In genomic region chr16:69424053-69424934, GRCh38 we compare ENCODE assay signal across 8 cellular contexts. TPM values are rescaled to one million over a fixed set of nuclear protein-coding genes. Genes with fewer than 3 reads are reported as not detected.
A peak's percentile ranks its signal among the peaks of the same experiment; 100 is the strongest.
DNase-seq lines count a peak whose midpoint lies in the region; ATAC-seq and TF ChIP-seq lines count a peak whose summit lies in the region.

CYB5B (plus strand) TSS chr16:69424619; CDS start chr16:69424684, 65 bp downstream.

- DNase-seq in Calu3 (peak; percentile 95), endothelial cell (ENCODE audit: low spot score) (peak; percentile 85), mesothelial cell of epicardium (ENCODE audit: low spot score in 2 of 2, unreplicated experiment in 2 of 2) (peak; percentile 66 to 87)
- DNase-seq in activated CD8-positive, alpha-beta memory T cell treated with anti-CD3 and anti-CD28 coated beads, Interleukin-2, amount 50 U/mL, for 4 hours = peak; percentile 93
- peak; percentile 91 to 92 for DNase-seq in stimulated activated CD8-positive, alpha-beta memory T cell treated with anti-CD3 and anti-CD28 coated beads, Interleukin-15, amount 100 ng/mL, for 48 hours (ENCODE audit: low read depth in 2 of 2)

- H3K9me2 ChIP-seq in OCI-LY1 (ENCODE audit: low read depth, low read length) = no peaks in the 10 kb centered on the region

- H3K4me1 ChIP-seq in HUES64 (ENCODE audit: insufficient read depth, low read length) = peaks cover 7% of the 10 kb centered on the region
- peaks cover 19% of the 10 kb centered on the region for H3K4me1 ChIP-seq in OCI-LY1 (ENCODE audit: insufficient read depth, low read length, severe bottlenecking)

- H3F3A ChIP-seq in OCI-LY1 (ENCODE audit: insufficient read depth, low read length) = no peaks in the 10 kb centered on the region

- peak within 1 kb of the TSS; percentile 69 for H2AFZ ChIP-seq in OCI-LY1 (ENCODE audit: low read length)

- no peaks in the 10 kb centered on the region for H3K27me3 ChIP-seq in HUES64 (ENCODE audit: insufficient read depth, low read length)
- no peaks in the 10 kb centered on the region for H3K27me3 ChIP-seq in OCI-LY1 (ENCODE audit: insufficient read depth, low read length)

- BruUV-seq in Calu3 (replicated peaks; lab: Mats Ljungman, UMichigan) = no TSS peak

- H3K79me2 ChIP-seq in OCI-LY1 (ENCODE audit: insufficient read depth, low read length) = peaks cover 20% of the 10 kb centered on the region

- H3K27ac Mint-ChIP-seq in Calu3 (ENCODE audit: unreplicated experiment) (peak within 1 kb of the TSS; percentile 97), endothelial cell (ENCODE audit: unreplicated experiment) (peak within 1 kb of the TSS; percentile 100), mesothelial cell of epicardium (peak within 1 kb of the TSS; percentile 98)

- peaks cover 7% of the 10 kb centered on the region for H3K9me3 Mint-ChIP-seq in Calu3 (ENCODE audit: low read depth, unreplicated experiment)
- no peaks in the 10 kb centered on the region for H3K9me3 Mint-ChIP-seq in endothelial cell (ENCODE audit: unreplicated experiment)
- H3K9me3 Mint-ChIP-seq in mesothelial cell of epicardium = peaks cover 7% of the 10 kb centered on the region

- peak within 1 kb of the TSS; percentile 91 for H3K4me3 Mint-ChIP-seq in Calu3 (ENCODE audit: low read depth, unreplicated experiment)
- peak within 1 kb of the TSS; percentile 100 for H3K4me3 Mint-ChIP-seq in endothelial cell (ENCODE audit: unreplicated experiment)
- peak within 1 kb of the TSS; percentile 97 for H3K4me3 Mint-ChIP-seq in mesothelial cell of epicardium

- H3K36me3 ChIP-seq in HUES64 (ENCODE audit: insufficient read depth, low read length) = peaks cover 25% of the 10 kb centered on the region
- H3K36me3 ChIP-seq in OCI-LY1 (ENCODE audit: insufficient read depth, low read length) = peaks cover 27% of the 10 kb centered on the region

- H3K4me3 ChIP-seq in HUES64 (ENCODE audit: low read length) (peak within 1 kb of the TSS; percentile 79), OCI-LY1 (ENCODE audit: low read depth, low read length, poor library complexity, severe bottlenecking) (peak within 1 kb of the TSS; percentile 98)

- CTCF ChIA-PET in Calu3 (lab: Charles Lee) = interaction anchor here (1.3 kb wide), 1 partner anchor 26 kb away, joined by 4 read pairs; no protein-coding TSS in a partner anchor

- no peak for TF ChIP-seq CTCF in Calu3 (IDR thresholded peaks at IDR 0.05; ENCODE audit: unreplicated experiment)
- no peak for TF ChIP-seq CTCF in OCI-LY1 (IDR thresholded peaks at IDR 0.05; ENCODE audit: low read length)
- no peak for TF ChIP-seq CTCF in endothelial cell (IDR thresholded peaks at IDR 0.05; ENCODE audit: unreplicated experiment)
- TF ChIP-seq CTCF in mesothelial cell of epicardium (IDR thresholded peaks at IDR 0.05; ENCODE audit: unreplicated experiment) = no peak

- no peaks in the 10 kb centered on the region for H3K4me1 Mint-ChIP-seq in Calu3 (ENCODE audit: low read depth, unreplicated experiment)
- peaks cover 27% of the 10 kb centered on the region for H3K4me1 Mint-ChIP-seq in endothelial cell (ENCODE audit: unreplicated experiment)
- peaks cover 12% of the 10 kb centered on the region for H3K4me1 Mint-ChIP-seq in mesothelial cell of epicardium

- H3K4me2 ChIP-seq in OCI-LY1 (ENCODE audit: low read length) = peak within 1 kb of the TSS; percentile 96

- H3K9me3 ChIP-seq in HUES64 (ENCODE audit: insufficient read depth, low read depth, low read length) (peaks cover 4% of the 10 kb centered on the region; the same call in 1 of the 2 replicates), OCI-LY1 (ENCODE audit: low read length) (no peaks in the 10 kb centered on the region; the same call in 1 of the 2 replicates)

- peak within 1 kb of the TSS; percentile 80 for H3K9ac ChIP-seq in HUES64 (ENCODE audit: low read depth, low read length)
- H3K9ac ChIP-seq in OCI-LY1 (ENCODE audit: low read length) = peak within 1 kb of the TSS; percentile 97

- peaks cover 61% of the 10 kb centered on the region for H3K36me3 Mint-ChIP-seq in Calu3 (ENCODE audit: insufficient read depth, unreplicated experiment)
- peaks cover 38% of the 10 kb centered on the region for H3K36me3 Mint-ChIP-seq in endothelial cell (ENCODE audit: low read depth, unreplicated experiment)
- peaks cover 15% of the 10 kb centered on the region for H3K36me3 Mint-ChIP-seq in mesothelial cell of epicardium

- 5% methylated on average over 39 of the region's 40 CpGs for WGBS in HUES64

- no peaks in the 10 kb centered on the region for H3K27me3 Mint-ChIP-seq in Calu3 (ENCODE audit: unreplicated experiment)
- H3K27me3 Mint-ChIP-seq in endothelial cell (ENCODE audit: unreplicated experiment) = peaks cover 9% of the 10 kb centered on the region
- H3K27me3 Mint-ChIP-seq in mesothelial cell of epicardium (ENCODE audit: low read depth) = no peaks in the 10 kb centered on the region

- H3K27ac ChIP-seq in HUES64 (ENCODE audit: low read depth, low read length) (peak within 1 kb of the TSS; percentile 7), OCI-LY1 (ENCODE audit: low read depth, low read length, poor library complexity, severe bottlenecking) (peak within 1 kb of the TSS; percentile 71)

- intact Hi-C loops in Calu3 (cut with micrococcal nuclease; ENCODE audit: unreplicated experiment) = loop anchor here (2.0 kb wide), 1 partner anchor 27 kb away; no protein-coding TSS in a partner anchor

- ATAC-seq in GM21447 (IDR thresholded peaks at IDR 0.05; ENCODE audit: unreplicated experiment) = peak; percentile 96

- H4K20me1 ChIP-seq in OCI-LY1 (ENCODE audit: insufficient read depth, low read length) = no peaks in the 10 kb centered on the region

RNA-seq across cellular contexts. Expression of gene CYB5B, which starts in this region (rescaled TPM):
- total RNA-seq in Calu3 (2022) (177 and 179 TPM in 2 replicates), endothelial cell (ENCODE audit: unreplicated experiment) (120 TPM), mesothelial cell of epicardium (96.6 to 102 TPM (median 101 TPM) in 3 replicates)
- 134 TPM for polyA plus RNA-seq in HUES64 (2013, experiment 1 of 2)
- polyA plus RNA-seq in HUES64 (2013, experiment 2 of 2) = 130 TPM

Comparison
In these comparisons a context has a peak if more than half of its experiments do, and no peak if none do; other contexts are left out.
1. Peak in every context shown above with its lines: DNase-seq, ATAC-seq, H3K4me3 ChIP-seq and H3K27ac ChIP-seq.